In genomic region chr6:7933794-7934193, GRCh38 we compare ENCODE assay signal across 12 cellular contexts. TPM values are rescaled to one million over a fixed set of nuclear protein-coding genes. Genes with fewer than 3 reads are reported as not detected.
DNase-seq lines count a peak whose midpoint lies in the region; ATAC-seq, FAIRE-seq and TF ChIP-seq lines count a peak whose summit lies in the region.
"Had no signal": no experiment of that assay in that cellular context is flagged by ENCODE, and none has a peak within 500 bp of the region (broad histone marks: within the 10 kb centered on the region; RNA-seq: fewer than 3 reads in every experiment).

No MANE protein-coding gene starts in this region.

- POLR2A ChIA-PET in HepG2 (lab: Yijun Ruan, JAX): no interaction called here

- CTCF ChIA-PET in HepG2 (lab: Yijun Ruan, JAX; ENCODE audit: low intra/inter-chr PET ratio, low total read pairs): no interaction called here

- H3K79me2 ChIP-seq in HepG2 (ENCODE audit: insufficient read depth, low read length): no peaks in the 10 kb centered on the region

- in situ Hi-C loops in HepG2 (cut with HindIII; ENCODE audit: extremely low pct_ligation_motif_present, low pct_unique_long_range_greater_than_20kb): no loop called here

- H3K36me3 ChIP-seq in HepG2 (replicated peaks in 1 of 2; ENCODE audit: control insufficient read depth in 1 of 2, insufficient read depth in 2 of 2, low read length in 2 of 2): no peaks in the 10 kb centered on the region
- H3K36me3 ChIP-seq in BE2C: no peaks in the 10 kb centered on the region
- H3K36me3 ChIP-seq: suprapubic skin had no signal

- H3K4me1 ChIP-seq in HepG2 (ENCODE audit: insufficient read depth, low read length) (no peaks in the 10 kb centered on the region), BE2C (no peaks in the 10 kb centered on the region)
- H3K4me1 ChIP-seq: suprapubic skin had no signal

- WGBS in HepG2 (ENCODE audit: low lambda C conversion rate): 11% methylated on average over 3 of the region's 3 CpGs

- DNase-seq in medulla oblongata (ENCODE audit: extremely low spot score) (peak; percentile 56), EL (no peak), HepG2 (ENCODE audit: low spot score) (no peak), BE2C (no peak)
- DNase-seq in stimulated activated CD4-positive, alpha-beta T cell treated with anti-CD3 and anti-CD28 coated beads, Interleukin-12 subunit alpha, Interleukin-12 subunit beta, amount 100 ng/mL, for 4 hours: no peak
- DNase-seq: activated T-cell treated with anti-CD3 and anti-CD28 coated beads for 4 hours, NCI-H748 treated with DMSO at 0.1 percent for 48 hours had no signal

- intact Hi-C loops in HepG2 (cut with micrococcal nuclease; ENCODE audit: unreplicated experiment): no loop called here

- ATAC-seq in GM18907 (IDR thresholded peaks at IDR 0.05; ENCODE audit: unreplicated experiment) (peak; percentile 96), GM21723 (IDR thresholded peaks at IDR 0.05; ENCODE audit: unreplicated experiment) (peak; percentile 97), HG03175 (IDR thresholded peaks at IDR 0.05; ENCODE audit: unreplicated experiment) (peak; percentile 90), HepG2 (no peak)

- H2AFZ ChIP-seq in HepG2 (ENCODE audit: low read length): no peak overlapping the region

- TF ChIP-seq POLR2A in HepG2 (IDR thresholded peaks at IDR 0.05; ENCODE audit: insufficient read depth in 1 of 2, low read depth in 2 of 2, low read length in 2 of 2): no peak

- no TSS peak for BruUV-seq in HepG2 (replicated peaks; lab: Mats Ljungman, UMichigan)

- no peak overlapping the region for H3K27ac ChIP-seq in HepG2 (ENCODE audit: extremely low read length, insufficient read depth, low read length)
- H3K27ac ChIP-seq: suprapubic skin had no signal

- no peaks in the 10 kb centered on the region for H4K20me1 ChIP-seq in HepG2 (ENCODE audit: insufficient read depth, low read length)

- H3K27me3 ChIP-seq in HepG2 (ENCODE audit: control insufficient read depth in 1 of 2, insufficient read depth in 2 of 2, low read length in 2 of 2) (peaks cover 0 to 19% of the 10 kb centered on the region in 2 experiments; a peak in 3 of 5 replicates), BE2C (no peaks in the 10 kb centered on the region)
- H3K27me3 ChIP-seq: suprapubic skin had no signal

- no peak overlapping the region for H3K4me2 ChIP-seq in HepG2 (ENCODE audit: low read depth, low read length)

- TF ChIP-seq CTCF in HepG2 (CRISPR knock-in tag; IDR thresholded peaks at IDR 0.05): no peak
- no peak for TF ChIP-seq CTCF in BE2C (IDR thresholded peaks at IDR 0.05; ENCODE audit: low read depth, low read length)

- no peak for FAIRE-seq in HepG2 (lab: Jason Lieb, UNC)
- FAIRE-seq: keratinocyte had no signal

- H3K4me3 ChIP-seq in HepG2 (replicated peaks in 1 of 3; ENCODE audit: insufficient read depth in 1 of 3, low read depth in 2 of 3, low read length in 3 of 3) (no peak overlapping the region), BE2C (ENCODE audit: low read depth, low read length) (no peak overlapping the region)
- H3K4me3 ChIP-seq: suprapubic skin had no signal

- no peak overlapping the region for H3K9ac ChIP-seq in HepG2 (ENCODE audit: insufficient read depth, low read depth, low read length)

- TF ChIP-seq RAD21 in HepG2 (CRISPR knock-in tag; IDR thresholded peaks at IDR 0.05): no peak

- H3K9me3 ChIP-seq in HepG2 (ENCODE audit: low read length) (no peaks in the 10 kb centered on the region), BE2C (no peaks in the 10 kb centered on the region)
- H3K9me3 ChIP-seq: suprapubic skin had no signal

- TF ChIP-seq EP300 in HepG2 (IDR thresholded peaks at IDR 0.05; ENCODE audit: low read depth in 2 of 2, low read length in 2 of 2) (no peak), HepG2 (CRISPR knock-in tag; IDR thresholded peaks at IDR 0.05; ENCODE audit: borderline replicate concordance) (no peak)

TF ChIP-seq in HepG2, 621 proteins besides CTCF, POLR2A, EP300 and RAD21:
- TF ChIP-seq POLR2AphosphoS5 (IDR thresholded peaks at IDR 0.05; ENCODE audit: low read depth, low read length): no peak

RNA-seq across cellular contexts. Expression of gene TXNDC5, which starts 23.2 kb away (rescaled TPM):
- total RNA-seq in HepG2 (2016; rRNA removed; fragmentation: Illumina TruSeq; extraction: Trizol): 376 and 578 TPM in 2 replicates
- total RNA-seq in HepG2 (2016; cell fraction: cytosol; rRNA removed; fragmentation: Illumina TruSeq; extraction: Trizol; ENCODE audit: low read depth): 169 TPM in 2 replicates
- total RNA-seq in HepG2 (2016; cell fraction: insoluble cytoplasmic fraction; rRNA removed; fragmentation: Illumina TruSeq; extraction: Trizol): 372 and 586 TPM in 2 replicates
- 439 and 444 TPM in 2 replicates for total RNA-seq in HepG2 (2016; cell fraction: membrane; rRNA removed; fragmentation: Illumina TruSeq; extraction: Trizol)
- 445 and 518 TPM in 2 replicates for total RNA-seq in HepG2 (2016; cell fraction: nucleus; rRNA removed; fragmentation: Illumina TruSeq; extraction: Trizol)
- 255 and 287 TPM in 2 replicates for polyA plus RNA-seq in HepG2 (2011; rRNA removed)
- 252 and 289 TPM in 2 replicates for polyA plus RNA-seq in HepG2 (2011; cell fraction: cytosol; rRNA removed)
- polyA plus RNA-seq in HepG2 (2011; cell fraction: nucleus; rRNA removed): 144 and 146 TPM in 2 replicates
- polyA plus RNA-seq in HepG2 (2012): 246 and 286 TPM in 2 replicates
- 158 and 172 TPM in 2 replicates for polyA plus RNA-seq in HepG2 (2016; cell fraction: cytosol; fragmentation: Illumina TruSeq; extraction: Trizol; ENCODE audit: low read depth)
- 267 and 268 TPM in 2 replicates for polyA plus RNA-seq in HepG2 (2016; cell fraction: insoluble cytoplasmic fraction; fragmentation: Illumina TruSeq; extraction: Trizol; ENCODE audit: low read depth)
- polyA plus RNA-seq in HepG2 (2016; cell fraction: membrane; fragmentation: Illumina TruSeq; extraction: Trizol; ENCODE audit: low read depth): 288 and 289 TPM in 2 replicates
- 529 and 534 TPM in 2 replicates for polyA plus RNA-seq in HepG2 (2016; cell fraction: nucleus; fragmentation: Illumina TruSeq; extraction: Trizol; ENCODE audit: insufficient read depth, low read depth)
- polyA minus RNA-seq in HepG2 (2011; rRNA and poly(A)+ RNA removed; ENCODE audit: low replicate concordance): 99.9 and 291 TPM in 2 replicates
- 147 and 151 TPM in 2 replicates for polyA minus RNA-seq in HepG2 (2011; cell fraction: cytosol; rRNA and poly(A)+ RNA removed)
- 104 and 118 TPM in 2 replicates for polyA minus RNA-seq in HepG2 (2011; cell fraction: nucleus; rRNA and poly(A)+ RNA removed)
- polyA plus RNA-seq in BE2C (2012; ENCODE audit: insufficient read depth, insufficient read length, low read depth): 179 TPM
